8 cellular contexts compared by ENCODE assay signal in the genomic region with DNA sequence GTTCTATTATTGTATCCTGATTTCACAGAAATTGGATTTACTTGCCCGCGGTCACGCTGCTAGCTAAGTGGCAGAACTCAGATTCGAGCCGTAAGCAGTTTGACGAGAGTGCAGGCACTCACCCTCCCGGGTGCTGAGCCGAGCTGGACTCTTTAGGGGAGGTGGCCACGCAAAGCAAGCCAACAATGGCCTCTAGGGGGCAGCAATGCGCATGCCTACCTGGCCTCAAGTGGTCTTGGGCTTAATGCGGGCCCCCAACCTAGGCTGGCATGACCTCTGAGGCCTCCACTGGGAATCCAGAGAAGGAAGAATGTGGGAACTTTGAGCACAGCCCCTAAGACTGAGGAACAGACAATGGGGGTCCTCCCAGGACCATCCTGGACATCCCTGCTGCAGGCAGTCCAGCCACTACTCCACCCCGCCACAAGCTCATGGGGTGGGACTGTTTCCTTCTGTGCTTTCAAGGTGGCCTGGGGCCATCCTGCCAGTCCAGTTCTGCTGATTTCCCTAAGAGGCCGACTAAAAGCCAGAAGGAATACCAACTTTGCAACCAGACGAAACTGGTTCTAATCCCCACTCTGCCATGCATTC.
DNase-seq lines count a peak whose midpoint lies in the region; ATAC-seq and TF ChIP-seq lines count a peak whose summit lies in the region.

No MANE protein-coding gene starts in this region.

- no peak overlapping the region for H3K27ac Mint-ChIP-seq in endothelial cell (ENCODE audit: unreplicated experiment)
- H3K27ac Mint-ChIP-seq in natural killer cell: no peak overlapping the region

- DNase-seq in C1 segment of cervical spinal cord (lab: John Stamatoyannopoulos, UW) (peak in 8 of 14 donors; percentile 3 to 31 (median 6)), KBM-7 (peak; percentile 42), endothelial cell (ENCODE audit: low spot score) (peak; percentile 53), natural killer cell (peak; percentile 57), glomerular visceral epithelial cell (ENCODE audit: extremely low spot score) (no peak), NCI-H2107 treated with DMSO at 0.1 percent for 48 hours (lab: John Stamatoyannopoulos, UW; ENCODE audit: unreplicated experiment) (no peak)
- DNase-seq in activated CD4-positive, alpha-beta T cell treated with anti-CD3 and anti-CD28 coated beads, Interleukin-2, amount 50 U/mL, for 1 hour: peak; percentile 62
- peak; percentile 74 for DNase-seq in stimulated activated naive CD8-positive, alpha-beta T cell treated with anti-CD3 and anti-CD28 coated beads, Interleukin-15, Interleukin-2, amounts not matched to agents 100 U/mL and 50 U/mL, for 24 hours

- no peaks in the 10 kb centered on the region for H3K36me3 Mint-ChIP-seq in endothelial cell (ENCODE audit: low read depth, unreplicated experiment)
- H3K36me3 Mint-ChIP-seq in natural killer cell: peaks cover 13% of the 10 kb centered on the region

- intact Hi-C loops in natural killer cell (cut with micrococcal nuclease): loop anchor here (1.0 to 10.0 kb wide), 2 partner anchors 329 to 385 kb away; no protein-coding TSS in a partner anchor

- peak; percentile 78 for TF ChIP-seq CTCF in endothelial cell (IDR thresholded peaks at IDR 0.05; ENCODE audit: unreplicated experiment)
- peak; percentile 87 for TF ChIP-seq CTCF in natural killer cell (IDR thresholded peaks at IDR 0.05)

- H3K4me1 Mint-ChIP-seq in endothelial cell (ENCODE audit: unreplicated experiment) (no peaks in the 10 kb centered on the region), natural killer cell (peaks cover 12 to 13% of the 10 kb centered on the region in 2 donors)

- in situ Hi-C loops in KBM-7 (cut with MboI; ENCODE audit: low pct_unique_long_range_greater_than_20kb, low sequenced_read_pairs): no loop called here

- peaks cover 2% of the 10 kb centered on the region for H3K27me3 Mint-ChIP-seq in endothelial cell (ENCODE audit: unreplicated experiment)
- no peaks in the 10 kb centered on the region for H3K27me3 Mint-ChIP-seq in natural killer cell (ENCODE audit: low read depth in 2 of 2)

- H3K4me3 Mint-ChIP-seq in endothelial cell (ENCODE audit: unreplicated experiment) (no peak overlapping the region), natural killer cell (no peak overlapping the region)

- peak; percentile 71 to 83 (median 72) for ATAC-seq in natural killer cell
- ATAC-seq in stimulated activated naive CD8-positive, alpha-beta T cell treated with anti-CD3 and anti-CD28 coated beads, Interleukin-15, Interleukin-2, amounts not matched to agents 100 U/mL and 50 U/mL, for 24 hours: peak; percentile 43

- no peaks in the 10 kb centered on the region for H3K9me3 Mint-ChIP-seq in endothelial cell (ENCODE audit: unreplicated experiment)
- no peaks in the 10 kb centered on the region for H3K9me3 Mint-ChIP-seq in natural killer cell

Comparison
In these comparisons a context has a peak if more than half of its experiments do, and no peak if none do; other contexts are left out.
1. DNase-seq: peak in C1 segment of cervical spinal cord (8 of 14), KBM-7 (single experiment), activated CD4-positive, alpha-beta T cell treated with anti-CD3 and anti-CD28 coated beads, Interleukin-2, amount 50 U/mL, for 1 hour (single experiment), endothelial cell (single experiment), natural killer cell (single experiment) and stimulated activated naive CD8-positive, alpha-beta T cell treated with anti-CD3 and anti-CD28 coated beads, Interleukin-15, Interleukin-2, amounts not matched to agents 100 U/mL and 50 U/mL, for 24 hours (single experiment); none in glomerular visceral epithelial cell (single experiment) and NCI-H2107 treated with DMSO at 0.1 percent for 48 hours (single experiment).